ENCODE assay signal across 29 cellular contexts in genomic region chr15:62188744-62189143, GRCh38. TPM values are rescaled to one million over a fixed set of nuclear protein-coding genes. Genes with fewer than 3 reads are reported as not detected.
DNase-seq lines count a peak whose midpoint lies in the region; ATAC-seq, FAIRE-seq and TF ChIP-seq lines count a peak whose summit lies in the region.
"Had no signal": no experiment of that assay in that cellular context is flagged by ENCODE, and none has a peak within 500 bp of the region (broad histone marks: within the 10 kb centered on the region; RNA-seq: fewer than 3 reads in every experiment).

No MANE protein-coding gene starts in this region.

- no peak overlapping the region for H3K4me3 ChIP-seq in HepG2 (replicated peaks in 1 of 3; ENCODE audit: insufficient read depth in 1 of 3, low read depth in 2 of 3, low read length in 3 of 3)
- H3K4me3 ChIP-seq in right lobe of liver: no peak overlapping the region
- no peak overlapping the region for H3K4me3 ChIP-seq in IMR-90 (ENCODE audit: insufficient read depth, low read depth, low read length)
- H3K4me3 ChIP-seq: BLaER1, GM12878 had no signal

- dilution Hi-C loops in IMR-90 (cut with HindIII; ENCODE audit: low sequenced_read_pairs, unreplicated experiment): no loop called here

- CTCF ChIA-PET in HepG2 (lab: Yijun Ruan, JAX; ENCODE audit: low intra/inter-chr PET ratio, low total read pairs): no interaction called here
- CTCF ChIA-PET in IMR-90 (lab: Yijun Ruan, JAX): no interaction called here

- BruUV-seq in HepG2 (replicated peaks; lab: Mats Ljungman, UMichigan) (no TSS peak), IMR-90 (replicated peaks; lab: Mats Ljungman, UMichigan) (no TSS peak)

- H3K4ac ChIP-seq in IMR-90 (ENCODE audit: low read depth, low read length): no peak overlapping the region

- no peaks in the 10 kb centered on the region for H3K79me1 ChIP-seq in IMR-90 (ENCODE audit: low read depth in 1 of 2, low read length in 2 of 2)

- intact Hi-C loops in HepG2 (cut with micrococcal nuclease; ENCODE audit: unreplicated experiment) (no loop called here), right lobe of liver (cut with DNase I) (no loop called here), IMR-90 (cut with micrococcal nuclease) (no loop called here)

- TF ChIP-seq CTCF in HepG2 (CRISPR knock-in tag; IDR thresholded peaks at IDR 0.05): no peak
- no peak for TF ChIP-seq CTCF in right lobe of liver (IDR thresholded peaks at IDR 0.05)
- no peak for TF ChIP-seq CTCF in IMR-90 (conservative IDR thresholded peaks at IDR 0.05; ENCODE audit: low read depth, low read length)

- no peak overlapping the region for H2AK5ac ChIP-seq in IMR-90 (ENCODE audit: low read depth, low read length)

- H2AK9ac ChIP-seq in IMR-90 (replicated peaks; ENCODE audit: low read depth, low read length, poor library complexity): no peak overlapping the region

- H2BK15ac ChIP-seq in IMR-90 (ENCODE audit: low read depth, low read length): no peak overlapping the region

- H3K27me3 ChIP-seq in HepG2 (ENCODE audit: control insufficient read depth in 1 of 2, insufficient read depth in 2 of 2, low read length in 2 of 2) (peaks cover 0 to 8% of the 10 kb centered on the region in 2 experiments; a peak in 1 of 5 replicates), right lobe of liver (no peaks in the 10 kb centered on the region), IMR-90 (ENCODE audit: control insufficient read depth, insufficient read depth, low read length) (peaks cover 7% of the 10 kb centered on the region; the same call in 1 of the 2 replicates)
- H3K27me3 ChIP-seq: BE2C, BLaER1 had no signal

- no peak overlapping the region for H3K4me2 ChIP-seq in HepG2 (ENCODE audit: low read depth, low read length)
- H3K4me2 ChIP-seq in IMR-90 (ENCODE audit: low read depth, low read length): no peak overlapping the region
- H3K4me2 ChIP-seq: BLaER1 had no signal

- no peak overlapping the region for H2BK120ac ChIP-seq in IMR-90 (ENCODE audit: low read depth, low read length)

- H3K56ac ChIP-seq in IMR-90 (ENCODE audit: extremely low read depth, insufficient read depth, low read length): no peak overlapping the region

- no peak for TF ChIP-seq RAD21 in HepG2 (CRISPR knock-in tag; IDR thresholded peaks at IDR 0.05)
- no peak for TF ChIP-seq RAD21 in IMR-90 (IDR thresholded peaks at IDR 0.05; ENCODE audit: low read length)

- no peak overlapping the region for H3K14ac ChIP-seq in IMR-90 (replicated peaks; ENCODE audit: low read depth, low read length)

- POLR2A ChIA-PET in HepG2 (lab: Yijun Ruan, JAX) (no interaction called here), IMR-90 (lab: Charles Lee; ENCODE audit: unreplicated experiment) (no interaction called here)

- no peak overlapping the region for H4K5ac ChIP-seq in IMR-90 (ENCODE audit: low read depth, low read length)

- H3K9me1 ChIP-seq in IMR-90 (ENCODE audit: insufficient read depth, low read length): no peaks in the 10 kb centered on the region

- in situ Hi-C loops in HepG2 (cut with HindIII; ENCODE audit: extremely low pct_ligation_motif_present, low pct_unique_long_range_greater_than_20kb): no loop called here
- in situ Hi-C loops in IMR-90 (cut with MboI; ENCODE audit: low sequenced_read_pairs): no loop called here

- TF ChIP-seq POLR2A in HepG2 (IDR thresholded peaks at IDR 0.05; ENCODE audit: insufficient read depth in 1 of 2, low read depth in 2 of 2, low read length in 2 of 2) (no peak), right lobe of liver (IDR thresholded peaks at IDR 0.05) (no peak), IMR-90 (IDR thresholded peaks at IDR 0.05; ENCODE audit: low read depth, low read length) (no peak)

- no peak overlapping the region for H2AFZ ChIP-seq in HepG2 (ENCODE audit: low read length)
- H2AFZ ChIP-seq in IMR-90 (replicated peaks; ENCODE audit: low read length, poor library complexity): no peak overlapping the region

- H4K8ac ChIP-seq in IMR-90 (ENCODE audit: low read depth in 2 of 2, low read length in 2 of 2): no peak overlapping the region

- H3K27ac ChIP-seq in HepG2 (ENCODE audit: extremely low read length, insufficient read depth, low read length) (no peak overlapping the region), right lobe of liver (no peak overlapping the region), IMR-90 (ENCODE audit: insufficient read depth, low read length) (no peak overlapping the region)
- H3K27ac ChIP-seq: 22Rv1, BLaER1 had no signal

- FAIRE-seq in HepG2 (lab: Jason Lieb, UNC): no peak
- FAIRE-seq: GM12878, GM12892, GM18507 had no signal

- H2BK5ac ChIP-seq in IMR-90 (ENCODE audit: low read depth, low read length, poor library complexity, severe bottlenecking): no peak overlapping the region

- H3K9ac ChIP-seq in HepG2 (ENCODE audit: insufficient read depth, low read depth, low read length) (no peak overlapping the region), IMR-90 (ENCODE audit: low read depth, low read length) (no peak overlapping the region)
- H3K9ac ChIP-seq: BLaER1 had no signal

- DNase-seq in HepG2 (ENCODE audit: low spot score): no peak
- DNase-seq in right lobe of liver: no peak
- no peak for DNase-seq in IMR-90
- no peak for DNase-seq in OCI-M2 (lab: John Stamatoyannopoulos, UW; ENCODE audit: unreplicated experiment)
- DNase-seq: ACHN; BE2C; C1 segment of cervical spinal cord; CD4-positive, alpha-beta memory T cell; CD4-positive, CD25-positive, alpha-beta regulatory T cell; CD8-positive, alpha-beta memory T cell; COR-L47; DMS 273 treated with DMSO at 0.1 percent for 48 hours; DMS153; DMS53; DMS79; DND-41; EL; GDM1 had no signal

- H3K9me3 ChIP-seq in HepG2 (ENCODE audit: low read length) (no peaks in the 10 kb centered on the region), right lobe of liver (no peaks in the 10 kb centered on the region), IMR-90 (ENCODE audit: control insufficient read depth, insufficient read depth, low read length) (no peaks in the 10 kb centered on the region)
- H3K9me3 ChIP-seq: BE2C had no signal

- no peak overlapping the region for H2BK20ac ChIP-seq in IMR-90 (ENCODE audit: low read depth, low read length)

- no peak for ATAC-seq in HepG2
- no peak for ATAC-seq in right lobe of liver
- no peak for ATAC-seq in IMR-90 (ENCODE audit: low read depth)
- ATAC-seq in HG03469 (IDR thresholded peaks at IDR 0.05; ENCODE audit: unreplicated experiment): no peak
- ATAC-seq: GM12878 had no signal

- H4K91ac ChIP-seq in IMR-90 (ENCODE audit: insufficient read depth, low read depth, low read length): no peak overlapping the region

- H3K79me2 ChIP-seq in HepG2 (ENCODE audit: insufficient read depth, low read length): no peaks in the 10 kb centered on the region

- H4K20me1 ChIP-seq in HepG2 (ENCODE audit: insufficient read depth, low read length) (no peaks in the 10 kb centered on the region), IMR-90 (ENCODE audit: insufficient read depth, low read length) (no peaks in the 10 kb centered on the region)
- H4K20me1 ChIP-seq: BLaER1 had no signal

- no peak overlapping the region for H3K23ac ChIP-seq in IMR-90 (ENCODE audit: low read depth, low read length)

- H3K18ac ChIP-seq in IMR-90 (ENCODE audit: low read depth, low read length): no peak overlapping the region

- H3K4me1 ChIP-seq in HepG2 (ENCODE audit: insufficient read depth, low read length) (no peaks in the 10 kb centered on the region), right lobe of liver (no peaks in the 10 kb centered on the region), IMR-90 (ENCODE audit: control insufficient read depth, insufficient read depth, low read length) (no peaks in the 10 kb centered on the region)
- H3K4me1 ChIP-seq: BE2C, BLaER1 had no signal

- no peak for TF ChIP-seq EP300 in HepG2 (IDR thresholded peaks at IDR 0.05; ENCODE audit: low read depth in 2 of 2, low read length in 2 of 2)
- no peak for TF ChIP-seq EP300 in HepG2 (CRISPR knock-in tag; IDR thresholded peaks at IDR 0.05; ENCODE audit: borderline replicate concordance)

- 20% methylated on average over 5 of the region's 5 CpGs for WGBS in HepG2 (ENCODE audit: low lambda C conversion rate)
- WGBS in right lobe of liver (ENCODE audit: insufficient coverage, low coverage, low lambda C conversion rate, missing lambda C conversion rate): 72% methylated on average over 5 of the region's 5 CpGs
- 100% methylated on average over 1 of the region's 5 CpGs; no CpG with 5 or more reads in 1 of the 2 experiments for WGBS in IMR-90 (ENCODE audit: extremely low coverage in 2 of 2, insufficient read length in 1 of 2), 2 experiments

- H3K36me3 ChIP-seq in HepG2 (replicated peaks in 1 of 2; ENCODE audit: control insufficient read depth in 1 of 2, insufficient read depth in 2 of 2, low read length in 2 of 2) (no peaks in the 10 kb centered on the region), right lobe of liver (no peaks in the 10 kb centered on the region), IMR-90 (ENCODE audit: control insufficient read depth, insufficient read depth, low read length) (no peaks in the 10 kb centered on the region)
- H3K36me3 ChIP-seq: BE2C, BLaER1 had no signal

RNA-seq across cellular contexts. Expression of gene C2CD4B, which starts 23.7 kb away (rescaled TPM):
- total RNA-seq in HepG2 (2016; rRNA removed; fragmentation: Illumina TruSeq; extraction: Trizol) (not detected in 2 replicates), right lobe of liver (1 to 10 TPM in 5 of 6 experiments, under 1 TPM in 1; 0.37 to 4.6 (median 1.4) TPM), IMR-90 (2012; rRNA removed) (not detected in 2 replicates)
- not detected in 2 replicates for total RNA-seq in HepG2 (2016; cell fraction: cytosol; rRNA removed; fragmentation: Illumina TruSeq; extraction: Trizol; ENCODE audit: low read depth)
- total RNA-seq in HepG2 (2016; cell fraction: insoluble cytoplasmic fraction; rRNA removed; fragmentation: Illumina TruSeq; extraction: Trizol): not detected in 2 replicates
- total RNA-seq in HepG2 (2016; cell fraction: membrane; rRNA removed; fragmentation: Illumina TruSeq; extraction: Trizol): not detected in 2 replicates
- total RNA-seq in HepG2 (2016; cell fraction: nucleus; rRNA removed; fragmentation: Illumina TruSeq; extraction: Trizol): not detected in 2 replicates
- polyA plus RNA-seq in HepG2 (2011; rRNA removed) (not detected in 2 replicates), IMR-90 (2012; rRNA removed) (not detected in 2 replicates)
- not detected in 2 replicates for polyA plus RNA-seq in HepG2 (2011; cell fraction: cytosol; rRNA removed)
- polyA plus RNA-seq in HepG2 (2011; cell fraction: nucleus; rRNA removed): not detected in 2 replicates
- polyA plus RNA-seq in HepG2 (2012): not detected in 2 replicates
- not detected in 2 replicates for polyA plus RNA-seq in HepG2 (2016; cell fraction: cytosol; fragmentation: Illumina TruSeq; extraction: Trizol; ENCODE audit: low read depth)
- polyA plus RNA-seq in HepG2 (2016; cell fraction: insoluble cytoplasmic fraction; fragmentation: Illumina TruSeq; extraction: Trizol; ENCODE audit: low read depth): not detected in 2 replicates
- not detected in 2 replicates for polyA plus RNA-seq in HepG2 (2016; cell fraction: membrane; fragmentation: Illumina TruSeq; extraction: Trizol; ENCODE audit: low read depth)
- polyA plus RNA-seq in HepG2 (2016; cell fraction: nucleus; fragmentation: Illumina TruSeq; extraction: Trizol; ENCODE audit: insufficient read depth, low read depth): not detected in 2 replicates
- not detected in 2 replicates for polyA minus RNA-seq in HepG2 (2011; rRNA and poly(A)+ RNA removed; ENCODE audit: low replicate concordance)
- polyA minus RNA-seq in HepG2 (2011; cell fraction: cytosol; rRNA and poly(A)+ RNA removed): not detected in 2 replicates
- not detected in 2 replicates for polyA minus RNA-seq in HepG2 (2011; cell fraction: nucleus; rRNA and poly(A)+ RNA removed)
- not detected in 2 replicates for polyA plus RNA-seq in IMR-90 (2012; cell fraction: cytosol; rRNA removed)
- not detected in 2 replicates for polyA plus RNA-seq in IMR-90 (2012; cell fraction: nucleus; rRNA removed; ENCODE audit: low replicate concordance)
- total RNA-seq: A172; CD4-positive, alpha-beta memory T cell; Daoy; G401; GM12878 had no signal
- polyA plus RNA-seq: AG04450; CD14-positive monocyte; CD4-positive, alpha-beta memory T cell; CD8-positive, alpha-beta memory T cell; GM12878 had no signal
